Comparison of ENCODE assay signal across 25 cellular contexts in genomic region chr15:23801881-23802280, GRCh38.
"Had no signal": no experiment of that assay in that cellular context is flagged by ENCODE, and none has a peak within 500 bp of the region (broad histone marks: within the 10 kb centered on the region; RNA-seq: fewer than 3 reads in every experiment).

No MANE protein-coding gene starts in this region.

- H3K4me1 ChIP-seq: heart right ventricle, right atrium auricular region, suprapubic skin, tibial nerve had no signal

- DNase-seq: heart right ventricle; islet precursor cell; kidney glomerular epithelial cell; left cardiac atrium; midbrain; mucosa of descending colon; naive thymus-derived CD4-positive, alpha-beta T cell; ovary; stimulated activated CD4-positive, alpha-beta T cell treated with anti-CD3 and anti-CD28 coated beads, Interleukin-12 subunit alpha, Interleukin-12 subunit beta, amount 100 ng/mL, for 4 hours; stimulated activated CD4-positive, alpha-beta T cell treated with anti-CD3 and anti-CD28 coated beads, Interleukin-15, amount 100 ng/mL, for 24 hours; stimulated activated CD4-positive, alpha-beta T cell treated with anti-CD3 and anti-CD28 coated beads, Interleukin-2, amount 100 ng/mL, for 24 hours; stimulated activated CD4-positive, alpha-beta T cell treated with anti-CD3 and anti-CD28 coated beads, Interleukin-4, amount 100 ng/mL, for 1 hour; stimulated activated naive B cell treated with anti-CD40 and anti-IgM and Interleukin-4, amounts not matched to agents 10 μg/mL and 1 μg/mL and 100 μg/mL, for 72 hours; stimulated activated naive CD8-positive, alpha-beta T cell treated with anti-CD3 and anti-CD28 coated beads, Interleukin-15, Interleukin-2, amounts not matched to agents 100 U/mL and 50 U/mL, for 24 hours had no signal

- ATAC-seq: heart right ventricle; left cardiac atrium; left lobe of liver; mucosa of descending colon; naive thymus-derived CD4-positive, alpha-beta T cell; natural killer cell treated with Interleukin-12 subunit alpha and Interleukin-12 subunit beta and Interleukin-15 and Interleukin-18, amount 100 ng/mL, for 72 hours; sciatic nerve; stimulated activated naive CD8-positive, alpha-beta T cell treated with anti-CD3 and anti-CD28 coated beads, Interleukin-15, Interleukin-2, amounts not matched to agents 100 U/mL and 50 U/mL, for 24 hours had no signal

- H3K4me1 Mint-ChIP-seq: memory B cell; naive thymus-derived CD4-positive, alpha-beta T cell; stimulated activated naive B cell treated with anti-CD40 and anti-IgM and Interleukin-4, amounts not matched to agents 10 μg/mL and 1 μg/mL and 100 μg/mL, for 72 hours had no signal

- H3K36me3 Mint-ChIP-seq: memory B cell; naive thymus-derived CD4-positive, alpha-beta T cell; stimulated activated naive B cell treated with anti-CD40 and anti-IgM and Interleukin-4, amounts not matched to agents 10 μg/mL and 1 μg/mL and 100 μg/mL, for 72 hours; type B pancreatic cell had no signal

- H3K27ac Mint-ChIP-seq: memory B cell; naive thymus-derived CD4-positive, alpha-beta T cell; natural killer cell treated with Interleukin-12 subunit alpha and Interleukin-12 subunit beta and Interleukin-15 and Interleukin-18, amount 100 ng/mL, for 72 hours; progenitor cell of endocrine pancreas; stimulated activated naive B cell treated with anti-CD40 and anti-IgM and Interleukin-4, amounts not matched to agents 10 μg/mL and 1 μg/mL and 100 μg/mL, for 72 hours; type B pancreatic cell had no signal

- H3K36me3 ChIP-seq: heart right ventricle, ovary, right atrium auricular region, suprapubic skin, tibial nerve had no signal

- H3K4me3 ChIP-seq: heart right ventricle, hepatocyte, mucosa of descending colon, ovary, right atrium auricular region, skin epidermis, suprapubic skin, tibial nerve had no signal

- H3K4me3 Mint-ChIP-seq: memory B cell; naive thymus-derived CD4-positive, alpha-beta T cell; natural killer cell treated with Interleukin-12 subunit alpha and Interleukin-12 subunit beta and Interleukin-15 and Interleukin-18, amount 100 ng/mL, for 72 hours; stimulated activated naive B cell treated with anti-CD40 and anti-IgM and Interleukin-4, amounts not matched to agents 10 μg/mL and 1 μg/mL and 100 μg/mL, for 72 hours; type B pancreatic cell had no signal

- H3K27me3 Mint-ChIP-seq: memory B cell; natural killer cell treated with Interleukin-12 subunit alpha and Interleukin-12 subunit beta and Interleukin-15 and Interleukin-18, amount 100 ng/mL, for 72 hours; progenitor cell of endocrine pancreas; stimulated activated naive B cell treated with anti-CD40 and anti-IgM and Interleukin-4, amounts not matched to agents 10 μg/mL and 1 μg/mL and 100 μg/mL, for 72 hours; type B pancreatic cell had no signal

- H3K9me3 ChIP-seq: ovary, right atrium auricular region, tibial nerve had no signal

- H3K27me3 ChIP-seq: heart right ventricle, hepatocyte, ovary, right atrium auricular region, suprapubic skin, tibial nerve had no signal

- H3K27ac ChIP-seq: heart right ventricle, hepatocyte, ovary, right atrium auricular region, skin epidermis, suprapubic skin, tibial nerve had no signal

- H3K9me3 Mint-ChIP-seq: type B pancreatic cell had no signal
